8 cellular contexts compared by ENCODE assay signal in the genomic region with DNA sequence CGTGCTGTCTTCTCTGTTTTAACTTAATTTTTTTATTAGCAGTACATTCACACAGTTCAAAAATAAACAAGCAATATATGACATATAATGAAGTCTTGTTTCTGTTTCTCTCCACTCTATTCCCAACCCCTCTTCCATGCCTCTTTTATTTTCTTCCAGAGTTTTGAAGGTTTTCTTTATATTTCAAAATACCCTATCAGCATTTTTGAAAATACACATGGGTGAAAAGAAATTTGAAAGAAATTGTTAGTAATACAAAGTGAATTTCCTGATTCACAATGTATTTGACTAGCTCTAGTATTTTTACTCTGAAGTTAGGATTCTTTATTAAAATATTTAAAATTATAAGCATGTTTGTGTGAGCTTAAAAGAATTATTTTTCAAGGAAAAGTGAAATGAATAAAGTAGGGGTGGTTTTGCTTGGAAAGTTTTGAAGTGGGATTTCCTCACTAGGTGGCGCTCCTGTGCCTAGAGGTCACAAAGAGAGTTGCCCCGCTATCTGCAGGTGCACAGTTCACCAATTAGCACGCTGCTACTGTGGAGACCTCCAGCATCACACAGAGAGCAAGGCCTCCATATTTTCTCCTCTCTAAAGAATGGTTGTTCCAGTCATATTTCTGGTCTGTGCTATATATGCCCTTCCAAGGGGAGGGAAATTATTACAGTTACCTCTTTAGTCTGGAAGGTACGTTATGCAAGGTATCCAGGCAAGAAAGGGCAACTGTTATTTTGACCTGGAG. TPM values are rescaled to one million over a fixed set of nuclear protein-coding genes. Genes with fewer than 3 reads are reported as not detected.
DNase-seq lines count a peak whose midpoint lies in the region; ATAC-seq and TF ChIP-seq lines count a peak whose summit lies in the region.

No MANE protein-coding gene starts in this region.

- peak in 3 of 5 experiments; percentile 18 to 49 (median 20) for DNase-seq in T-helper 2 cell
- no peak for DNase-seq in T-helper 2 cell treated with Interferon-gamma antibody and Interleukin-4, amounts not matched to agents 5 μg/mL and 100 μg/mL, for 36 hours (ENCODE audit: low spot score)
- DNase-seq in NCI-H1930 (lab: John Stamatoyannopoulos, UW) = peak; percentile 19 to 52
- peak; percentile 80 for DNase-seq in activated CD4-positive, alpha-beta T cell treated with anti-CD3 and anti-CD28 coated beads, Interleukin-2, amount 10 ng/mL, durations not matched to agents 24 days and 14 days
- DNase-seq in epithelial cell of esophagus (ENCODE audit: low read depth) = peak; percentile 70
- peak in 39 of 56 donors; percentile 1 to 76 (median 17) for DNase-seq in nucleus accumbens (lab: John Stamatoyannopoulos, UW)

- no peaks in the 10 kb centered on the region for H3K9me3 Mint-ChIP-seq in T-helper 2 cell treated with Interferon-gamma antibody and Interleukin-4, amounts not matched to agents 5 μg/mL and 100 μg/mL, for 36 hours
- peaks cover 3% of the 10 kb centered on the region for H3K9me3 Mint-ChIP-seq in activated CD4-positive, alpha-beta T cell treated with anti-CD3 and anti-CD28 coated beads, Interleukin-2, amount 10 ng/mL, durations not matched to agents 24 days and 14 days

- H3K4me3 ChIP-seq in epithelial cell of esophagus (ENCODE audit: low read length) = no peak overlapping the region

- H3K27ac Mint-ChIP-seq in T-helper 2 cell treated with Interferon-gamma antibody and Interleukin-4, amounts not matched to agents 5 μg/mL and 100 μg/mL, for 36 hours = no peak overlapping the region
- no peak overlapping the region for H3K27ac Mint-ChIP-seq in activated CD4-positive, alpha-beta T cell treated with anti-CD3 and anti-CD28 coated beads, Interleukin-2, amount 10 ng/mL, durations not matched to agents 24 days and 14 days

- intact Hi-C loops in activated CD4-positive, alpha-beta T cell treated with anti-CD3 and anti-CD28 coated beads, Interleukin-2, amount 10 ng/mL, durations not matched to agents 24 days and 14 days (cut with micrococcal nuclease) = loop anchor here (1.0 to 10.0 kb wide), 3 partner anchors 14 to 730 kb away; no protein-coding TSS in a partner anchor

- TF ChIP-seq CTCF in epithelial cell of esophagus (IDR thresholded peaks at IDR 0.05; ENCODE audit: insufficient read depth, low read depth, low read length, missing control alignments) = peak; percentile 86

- H3K36me3 Mint-ChIP-seq in T-helper 2 cell treated with Interferon-gamma antibody and Interleukin-4, amounts not matched to agents 5 μg/mL and 100 μg/mL, for 36 hours (ENCODE audit: low read depth) = no peaks in the 10 kb centered on the region
- no peaks in the 10 kb centered on the region for H3K36me3 Mint-ChIP-seq in activated CD4-positive, alpha-beta T cell treated with anti-CD3 and anti-CD28 coated beads, Interleukin-2, amount 10 ng/mL, durations not matched to agents 24 days and 14 days (ENCODE audit: low read depth)

- ATAC-seq in HG02642 (IDR thresholded peaks at IDR 0.05; ENCODE audit: poor library complexity, unreplicated experiment) = peak; percentile 69
- ATAC-seq in HG03095 (IDR thresholded peaks at IDR 0.05; ENCODE audit: unreplicated experiment) = no peak

- no peak overlapping the region for H3K4me3 Mint-ChIP-seq in T-helper 2 cell treated with Interferon-gamma antibody and Interleukin-4, amounts not matched to agents 5 μg/mL and 100 μg/mL, for 36 hours
- no peak overlapping the region for H3K4me3 Mint-ChIP-seq in activated CD4-positive, alpha-beta T cell treated with anti-CD3 and anti-CD28 coated beads, Interleukin-2, amount 10 ng/mL, durations not matched to agents 24 days and 14 days

- no peaks in the 10 kb centered on the region for H3K4me1 Mint-ChIP-seq in T-helper 2 cell treated with Interferon-gamma antibody and Interleukin-4, amounts not matched to agents 5 μg/mL and 100 μg/mL, for 36 hours (ENCODE audit: low read depth)
- no peaks in the 10 kb centered on the region for H3K4me1 Mint-ChIP-seq in activated CD4-positive, alpha-beta T cell treated with anti-CD3 and anti-CD28 coated beads, Interleukin-2, amount 10 ng/mL, durations not matched to agents 24 days and 14 days

- peaks cover 16% of the 10 kb centered on the region for H3K27me3 Mint-ChIP-seq in T-helper 2 cell treated with Interferon-gamma antibody and Interleukin-4, amounts not matched to agents 5 μg/mL and 100 μg/mL, for 36 hours (ENCODE audit: low read depth)
- peaks cover 29% of the 10 kb centered on the region for H3K27me3 Mint-ChIP-seq in activated CD4-positive, alpha-beta T cell treated with anti-CD3 and anti-CD28 coated beads, Interleukin-2, amount 10 ng/mL, durations not matched to agents 24 days and 14 days

RNA-seq across cellular contexts. Expression of a gene that starts 37.6 kb away (rescaled TPM):
- total RNA-seq in activated CD4-positive, alpha-beta T cell treated with anti-CD3 and anti-CD28 coated beads, Interleukin-2, amount 10 ng/mL, durations not matched to agents 24 days and 14 days = not detected in 2 replicates
